ENCODE assay signal across 9 cellular contexts in genomic region chr11:59666969-59667368, GRCh38. TPM values are rescaled to one million over a fixed set of nuclear protein-coding genes. Genes with fewer than 3 reads are reported as not detected.
DNase-seq lines count a peak whose midpoint lies in the region; ATAC-seq and TF ChIP-seq lines count a peak whose summit lies in the region.
"Had no signal": no experiment of that assay in that cellular context is flagged by ENCODE, and none has a peak within 500 bp of the region (broad histone marks: within the 10 kb centered on the region; RNA-seq: fewer than 3 reads in every experiment).

No MANE protein-coding gene starts in this region.

- ATAC-seq in PC-3 = no peak
- no peak for ATAC-seq in HG02759 (IDR thresholded peaks at IDR 0.05; ENCODE audit: unreplicated experiment)
- ATAC-seq in HG02798 (IDR thresholded peaks at IDR 0.05; ENCODE audit: poor library complexity, unreplicated experiment) = no peak

- intact Hi-C loops in PC-3 (cut with micrococcal nuclease) = loop anchor here (10.0 kb wide), 1 partner anchor 138 kb away; no protein-coding TSS in a partner anchor
- intact Hi-C loops in sigmoid colon (cut with DNase I) = loop anchor here (10.0 kb wide), 1 partner anchor 522 kb away; the partner anchor contains the start of gene FAM111A

- peak overlapping the region; percentile 93 for H3K4me2 ChIP-seq in PC-3 (ENCODE audit: low read length)

- H3K27ac ChIP-seq in PC-3 (ENCODE audit: low read length) = no peak overlapping the region
- peak overlapping the region; percentile 94 for H3K27ac ChIP-seq in epithelial cell of prostate
- peak overlapping the region in 3 of 4 donors; percentile 91 to 95 (median 94) for H3K27ac ChIP-seq in sigmoid colon

- WGBS in sigmoid colon, 2 donors = 44 to 46% methylated on average over 1 of the region's 1 CpG

- POLR2A ChIA-PET in PC-3 (lab: Charles Lee; ENCODE audit: unreplicated experiment) = interaction anchor here (0.6 kb wide), 1 partner anchor 54 kb away, joined by 3 read pairs; no protein-coding TSS in a partner anchor

- no peak for DNase-seq in GM06990 (ENCODE audit: extremely low read depth, insufficient read length)
- no peak for DNase-seq in PC-3
- no peak for DNase-seq in epithelial cell of prostate (ENCODE audit: low read depth, low spot score)
- DNase-seq in sigmoid colon = no peak
- no peak for DNase-seq in NAMALWA (ENCODE audit: low spot score)
- DNase-seq: NCI-H2171 treated with DMSO at 0.1 percent for 48 hours, testis had no signal

- H3K27me3 ChIP-seq in GM06990 (replicated peaks; ENCODE audit: control insufficient read depth, insufficient read depth, low read length) (no peaks in the 10 kb centered on the region), PC-3 (ENCODE audit: low read length) (no peaks in the 10 kb centered on the region), sigmoid colon (no peaks in the 10 kb centered on the region)
- H3K27me3 ChIP-seq: testis had no signal

- peak overlapping the region; percentile 88 for H3K4me3 ChIP-seq in GM06990 (replicated peaks; ENCODE audit: low read depth, low read length)
- H3K4me3 ChIP-seq in PC-3 (ENCODE audit: low read length) = peak overlapping the region; percentile 77; the same call in 1 of the 2 replicates
- no peak overlapping the region for H3K4me3 ChIP-seq in sigmoid colon

- peaks cover 4% of the 10 kb centered on the region for H3K36me3 ChIP-seq in GM06990 (ENCODE audit: control insufficient read depth, insufficient read depth, low read length)
- peaks cover 41% of the 10 kb centered on the region for H3K36me3 ChIP-seq in PC-3 (ENCODE audit: low read depth, low read length)
- peaks cover 0 to 37% (median 14%) of the 10 kb centered on the region in 4 donors for H3K36me3 ChIP-seq in sigmoid colon

- no peak overlapping the region for H3K9ac ChIP-seq in PC-3 (ENCODE audit: low read length)

- H3K4me1 ChIP-seq in PC-3 (ENCODE audit: insufficient read depth, low read length) (peaks cover 21% of the 10 kb centered on the region), sigmoid colon (peaks cover 0 to 41% (median 30%) of the 10 kb centered on the region in 4 donors)

- CTCF ChIA-PET in PC-3 (lab: Charles Lee) = no interaction called here

- TF ChIP-seq CTCF in GM06990 (IDR thresholded peaks at IDR 0.05; ENCODE audit: insufficient read depth, low read length, poor library complexity, severe bottlenecking) = no peak
- TF ChIP-seq CTCF in PC-3 (conservative IDR thresholded peaks at IDR 0.05; ENCODE audit: low read depth, low read length) = no peak
- TF ChIP-seq CTCF in sigmoid colon (IDR thresholded peaks at IDR 0.05) = no peak

- H3K9me3 ChIP-seq in PC-3 (ENCODE audit: low read length) = no peaks in the 10 kb centered on the region
- H3K9me3 ChIP-seq in sigmoid colon = no peaks in the 10 kb centered on the region
- H3K9me3 ChIP-seq: testis had no signal

- peaks cover 11% of the 10 kb centered on the region for H4K20me1 ChIP-seq in PC-3 (ENCODE audit: low read length)

- no TSS peak for BruUV-seq in PC-3 (replicated peaks; lab: Mats Ljungman, UMichigan)

- no peak for TF ChIP-seq EP300 in sigmoid colon (IDR thresholded peaks at IDR 0.05)

- no peak overlapping the region for H2AFZ ChIP-seq in PC-3 (ENCODE audit: low read length)

- no peaks in the 10 kb centered on the region for H3F3A ChIP-seq in PC-3 (ENCODE audit: low read length, unreplicated experiment)

- no peak for TF ChIP-seq POLR2A in sigmoid colon (IDR thresholded peaks at IDR 0.05)

- no peaks in the 10 kb centered on the region for H3K9me2 ChIP-seq in PC-3 (replicated peaks; ENCODE audit: low read length)

- H3K79me2 ChIP-seq in PC-3 (ENCODE audit: low read length) = peaks cover 44% of the 10 kb centered on the region

RNA-seq across cellular contexts. Expression of gene PATL1, which starts 1.9 kb away (rescaled TPM):
- total RNA-seq in PC-3 (2014; rRNA removed) (18.1 and 23.1 TPM in 2 replicates), sigmoid colon (10 to 100 TPM; 11.0 to 16.9 (median 12.3) TPM)
- 10 to 100 TPM; 17.4 to 21.2 (median 17.8) TPM for polyA plus RNA-seq in sigmoid colon

RNA-seq across cellular contexts. Expression of gene OR10V1, which starts 46.7 kb away (rescaled TPM):
- total RNA-seq in PC-3 (2014; rRNA removed) (not detected in 2 replicates), sigmoid colon (not detected)
- polyA plus RNA-seq in sigmoid colon = not detected

RNA-seq across cellular contexts. Expression of gene OSBP, which starts 51.4 kb away (rescaled TPM):
- total RNA-seq in PC-3 (2014; rRNA removed) (36.3 and 59.4 TPM in 2 replicates), sigmoid colon (10 to 100 TPM; 27.5 to 41.5 (median 30.0) TPM)
- 10 to 100 TPM; 16.2 to 24.7 (median 17.1) TPM for polyA plus RNA-seq in sigmoid colon

Comparison
In these comparisons a context has a peak if more than half of its experiments do, and no peak if none do; other contexts are left out.
1. H3K4me3 ChIP-seq: peak in GM06990 (single experiment) and PC-3 (single experiment); none in sigmoid colon (0 of 4).